8 cellular contexts compared by ENCODE assay signal in the genomic region with DNA sequence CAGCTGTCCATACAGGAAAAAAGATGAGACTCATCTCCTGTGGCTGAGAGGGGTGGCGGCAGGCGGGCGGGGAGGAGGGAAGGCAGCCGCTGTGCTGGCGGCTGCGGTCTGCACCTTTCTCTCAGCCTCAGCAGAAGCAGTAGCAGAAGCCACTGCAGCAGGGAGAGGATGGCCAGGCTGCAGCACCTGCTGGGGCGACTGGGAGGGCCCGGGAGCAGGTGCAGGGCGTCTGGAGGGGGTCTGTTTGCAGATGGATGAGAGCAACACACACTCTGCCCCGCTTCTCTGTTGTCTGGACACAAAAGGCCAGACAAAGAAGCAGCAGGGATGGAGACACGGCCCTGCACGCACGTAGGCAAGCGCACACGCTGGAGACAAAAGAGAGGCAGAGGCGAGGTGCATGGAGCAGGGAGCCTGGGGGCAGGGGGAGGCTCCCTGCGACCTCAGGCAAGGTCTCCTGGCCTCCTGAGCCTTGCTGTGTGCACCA. TPM values are rescaled to one million over a fixed set of nuclear protein-coding genes. Genes with fewer than 3 reads are reported as not detected.
DNase-seq lines count a peak whose midpoint lies in the region; ATAC-seq and TF ChIP-seq lines count a peak whose summit lies in the region.

No MANE protein-coding gene starts in this region.

- no peak for TF ChIP-seq CTCF in CD4-positive, alpha-beta T cell (IDR thresholded peaks at IDR 0.05)
- TF ChIP-seq CTCF in MCF 10A (IDR thresholded peaks at IDR 0.05; ENCODE audit: unreplicated experiment), result no peak

- H3K9me3 Mint-ChIP-seq in CD4-positive, alpha-beta T cell, result no peaks in the 10 kb centered on the region
- H3K9me3 Mint-ChIP-seq in activated CD4-positive, alpha-beta T cell treated with anti-CD3 and anti-CD28 coated beads for 36 hours (ENCODE audit: low read depth), result no peaks in the 10 kb centered on the region
- no peaks in the 10 kb centered on the region for H3K9me3 Mint-ChIP-seq in MCF 10A (ENCODE audit: unreplicated experiment)

- DNase-seq in CD4-positive, alpha-beta T cell, result peak in 8 of 10 experiments; percentile 15 to 62 (median 48)
- DNase-seq in NCI-H1436 treated with DMSO at 0.1 percent for 48 hours (lab: John Stamatoyannopoulos, UW) (peak; percentile 43), erythroblast (lab: John Stamatoyannopoulos, UW) (peak; percentile 18 to 38), HT-29 (ENCODE audit: low spot score) (no peak), MCF 10A (ENCODE audit: unreplicated experiment) (no peak), SKM-1 (lab: John Stamatoyannopoulos, UW; ENCODE audit: unreplicated experiment) (no peak), mucosa of gallbladder (ENCODE audit: low spot score) (no peak)
- peak; percentile 62 for DNase-seq in activated CD4-positive, alpha-beta T cell treated with anti-CD3 and anti-CD28 coated beads for 36 hours

- no peaks in the 10 kb centered on the region for H3K36me3 Mint-ChIP-seq in CD4-positive, alpha-beta T cell (ENCODE audit: low read depth)
- H3K36me3 Mint-ChIP-seq in activated CD4-positive, alpha-beta T cell treated with anti-CD3 and anti-CD28 coated beads for 36 hours (ENCODE audit: low read depth), result no peaks in the 10 kb centered on the region
- no peaks in the 10 kb centered on the region for H3K36me3 Mint-ChIP-seq in MCF 10A (ENCODE audit: insufficient read depth, unreplicated experiment)

- H3K4me1 Mint-ChIP-seq in CD4-positive, alpha-beta T cell (ENCODE audit: low read depth), result peaks cover 54% of the 10 kb centered on the region
- peaks cover 59% of the 10 kb centered on the region for H3K4me1 Mint-ChIP-seq in activated CD4-positive, alpha-beta T cell treated with anti-CD3 and anti-CD28 coated beads for 36 hours
- H3K4me1 Mint-ChIP-seq in MCF 10A (ENCODE audit: insufficient read depth, unreplicated experiment), result peaks cover 6% of the 10 kb centered on the region

- no peak overlapping the region for H3K27ac Mint-ChIP-seq in CD4-positive, alpha-beta T cell
- H3K27ac Mint-ChIP-seq in activated CD4-positive, alpha-beta T cell treated with anti-CD3 and anti-CD28 coated beads for 36 hours, result peak overlapping the region; percentile 41
- no peak overlapping the region for H3K27ac Mint-ChIP-seq in MCF 10A (ENCODE audit: low read depth, unreplicated experiment)

- TF ChIP-seq POLR2A in erythroblast (IDR thresholded peaks at IDR 0.05; ENCODE audit: low read length), result no peak

- H3K9me3 ChIP-seq in CD4-positive, alpha-beta T cell (ENCODE audit: control insufficient read depth, low read length), result no peaks in the 10 kb centered on the region

- BruUV-seq in MCF 10A (replicated peaks; lab: Mats Ljungman, UMichigan), result no TSS peak

- ATAC-seq in CD4-positive, alpha-beta T cell (ENCODE audit: poor library complexity), result peak; percentile 64
- ATAC-seq in activated CD4-positive, alpha-beta T cell treated with anti-CD3 and anti-CD28 coated beads for 36 hours, result peak; percentile 17

- no peaks in the 10 kb centered on the region for H3K27me3 Mint-ChIP-seq in CD4-positive, alpha-beta T cell
- H3K27me3 Mint-ChIP-seq in activated CD4-positive, alpha-beta T cell treated with anti-CD3 and anti-CD28 coated beads for 36 hours, result peaks cover 9% of the 10 kb centered on the region
- peaks cover 66% of the 10 kb centered on the region for H3K27me3 Mint-ChIP-seq in MCF 10A (ENCODE audit: insufficient read depth, unreplicated experiment)

- POLR2A ChIA-PET in CD4-positive, alpha-beta T cell (lab: Charles Lee), result interaction anchor here (1.3 kb wide), 1 partner anchor 25 kb away, joined by 4 read pairs; no protein-coding TSS in a partner anchor
- POLR2A ChIA-PET in activated CD4-positive, alpha-beta T cell treated with anti-CD3 and anti-CD28 coated beads for 36 hours (lab: Charles Lee), result no interaction called here
- POLR2A ChIA-PET in MCF 10A (lab: Yijun Ruan, JAX), result interaction anchor here (0.6 kb wide), 1 partner anchor 162 kb away, joined by 4 read pairs; no protein-coding TSS in a partner anchor

- H3K27me3 ChIP-seq in CD4-positive, alpha-beta T cell (ENCODE audit: control insufficient read depth, insufficient read depth, low read length), result no peaks in the 10 kb centered on the region

- CTCF ChIA-PET in CD4-positive, alpha-beta T cell (lab: Charles Lee), result interaction anchor here (1.2 kb wide), 1 partner anchor 145 kb away, joined by 4 read pairs; no protein-coding TSS in a partner anchor
- CTCF ChIA-PET in activated CD4-positive, alpha-beta T cell treated with anti-CD3 and anti-CD28 coated beads for 36 hours (lab: Charles Lee), result interaction anchor here (0.7 to 1.2 kb wide), 2 partner anchors 17 to 143 kb away, joined by 3 to 4 read pairs; no protein-coding TSS in a partner anchor
- CTCF ChIA-PET in MCF 10A (lab: Yijun Ruan, JAX), result interaction anchor here (0.6 kb wide), 1 partner anchor 220 kb away, joined by 3 read pairs; no protein-coding TSS in a partner anchor

- intact Hi-C loops in CD4-positive, alpha-beta T cell (cut with DNase I, micrococcal nuclease), result no loop called here
- intact Hi-C loops in activated CD4-positive, alpha-beta T cell treated with anti-CD3 and anti-CD28 coated beads for 36 hours (cut with DNase I, micrococcal nuclease), result no loop called here
- intact Hi-C loops in MCF 10A (cut with micrococcal nuclease), result no loop called here

- H3K27ac ChIP-seq in CD4-positive, alpha-beta T cell (ENCODE audit: low read depth, low read length), result no peak overlapping the region

- H3K4me3 Mint-ChIP-seq in CD4-positive, alpha-beta T cell, result peak overlapping the region; percentile 49
- H3K4me3 Mint-ChIP-seq in activated CD4-positive, alpha-beta T cell treated with anti-CD3 and anti-CD28 coated beads for 36 hours, result no peak overlapping the region
- H3K4me3 Mint-ChIP-seq in MCF 10A (ENCODE audit: unreplicated experiment), result no peak overlapping the region

RNA-seq across cellular contexts. Expression of a gene that starts 9.3 kb away (rescaled TPM):
- total RNA-seq in CD4-positive, alpha-beta T cell, result 10 to 100 TPM; 26.8 to 27.2 TPM
- 10 to 100 TPM; 18.5 to 19.7 TPM for total RNA-seq in activated CD4-positive, alpha-beta T cell treated with anti-CD3 and anti-CD28 coated beads for 36 hours
- 0.23 and 0.31 TPM in 2 replicates for total RNA-seq in HT-29 (2014; rRNA removed; shearing (Covaris generic))
- total RNA-seq in MCF 10A (2022) (0.49 and 0.56 TPM in 2 replicates), mucosa of gallbladder (2.7 TPM)

RNA-seq across cellular contexts. Expression of a gene that starts 26.3 kb away (rescaled TPM):
- total RNA-seq in CD4-positive, alpha-beta T cell, result not detected
- not detected for total RNA-seq in activated CD4-positive, alpha-beta T cell treated with anti-CD3 and anti-CD28 coated beads for 36 hours
- not detected in 2 replicates for total RNA-seq in HT-29 (2014; rRNA removed; shearing (Covaris generic))
- total RNA-seq in MCF 10A (2022), result not detected in 2 replicates
- not detected for total RNA-seq in mucosa of gallbladder

RNA-seq across cellular contexts. Expression of a gene that starts 30.2 kb away (rescaled TPM):
- total RNA-seq in CD4-positive, alpha-beta T cell, result not detected
- total RNA-seq in activated CD4-positive, alpha-beta T cell treated with anti-CD3 and anti-CD28 coated beads for 36 hours, result not detected
- total RNA-seq in HT-29 (2014; rRNA removed; shearing (Covaris generic)), result not detected in 2 replicates
- total RNA-seq in MCF 10A (2022) (not detected in 2 replicates), mucosa of gallbladder (0.37 TPM)

RNA-seq across cellular contexts. Expression of a gene that starts 58.1 kb away (rescaled TPM):
- 1 to 10 TPM; 7.2 to 7.4 TPM for total RNA-seq in CD4-positive, alpha-beta T cell
- 10 to 100 TPM; 17.4 to 18.3 TPM for total RNA-seq in activated CD4-positive, alpha-beta T cell treated with anti-CD3 and anti-CD28 coated beads for 36 hours
- total RNA-seq in HT-29 (2014; rRNA removed; shearing (Covaris generic)), result 13.4 and 24.2 TPM in 2 replicates
- total RNA-seq in MCF 10A (2022) (6.1 and 7.0 TPM in 2 replicates), mucosa of gallbladder (56.0 TPM)

Comparison
In these comparisons a context has a peak if more than half of its experiments do, and no peak if none do; other contexts are left out.
1. DNase-seq: peak in CD4-positive, alpha-beta T cell (8 of 10), NCI-H1436 treated with DMSO at 0.1 percent for 48 hours (single experiment), activated CD4-positive, alpha-beta T cell treated with anti-CD3 and anti-CD28 coated beads for 36 hours (single experiment) and erythroblast (2 of 2); none in HT-29 (single experiment), MCF 10A (single experiment), SKM-1 (single experiment) and mucosa of gallbladder (single experiment).